In genomic region chr10:14543048-14543903, GRCh38 we compare ENCODE assay signal across 1 cellular context.
TF ChIP-seq lines count a peak whose summit lies in the region.

No MANE protein-coding gene starts in this region.

TF ChIP-seq in liver, 16 proteins besides CTCF, POLR2A, EP300 and RAD21 (continued from another document):
- TF ChIP-seq ZBTB33 (IDR thresholded peaks at IDR 0.05): no peak
